42 cellular contexts compared by ENCODE assay signal in genomic region chr6:24759718-24760117, GRCh38. TPM values are rescaled to one million over a fixed set of nuclear protein-coding genes. Genes with fewer than 3 reads are reported as not detected.
DNase-seq lines count a peak whose midpoint lies in the region; ATAC-seq, FAIRE-seq and TF ChIP-seq lines count a peak whose summit lies in the region.
"Had no signal": no experiment of that assay in that cellular context is flagged by ENCODE, and none has a peak within 500 bp of the region (broad histone marks: within the 10 kb centered on the region; RNA-seq: fewer than 3 reads in every experiment).

No MANE protein-coding gene starts in this region.

- H3K4me3 ChIP-seq in Loucy (ENCODE audit: low read length, poor library complexity, severe bottlenecking), result no peak overlapping the region
- H3K4me3 ChIP-seq in K562, result no peak overlapping the region
- H3K4me3 ChIP-seq in SJCRH30, result no peak overlapping the region
- H3K4me3 ChIP-seq: A549; BLaER1; BLaER1 treated with 17β-estradiol and CSF1 and Interleukin-3, amounts not matched to agents 10 nM and 100 nM had no signal

- H3K27me3 Mint-ChIP-seq in dendritic cell treated with granulocyte-macrophage colony-stimulating factor and Interleukin-4, amounts not matched to agents 40 ng/mL and 50 ng/mL, for 4 days, result no peaks in the 10 kb centered on the region
- H3K27me3 Mint-ChIP-seq in nephron progenitor cell (ENCODE audit: low read depth, poor library complexity), result peaks cover 4% of the 10 kb centered on the region
- H3K27me3 Mint-ChIP-seq: B cell; CD4-positive, alpha-beta memory T cell; CD4-positive, alpha-beta T cell; CD4-positive, CD25-positive, alpha-beta regulatory T cell; CD8-positive, alpha-beta memory T cell had no signal

- 70% methylated on average over 3 of the region's 3 CpGs for WGBS in K562 (ENCODE audit: insufficient coverage, low coverage, missing lambda C conversion rate)

- H3K36me3 ChIP-seq in Loucy (ENCODE audit: insufficient read depth, low read length) (no peaks in the 10 kb centered on the region), K562 (ENCODE audit: control insufficient read depth, insufficient read depth, low read length) (no peaks in the 10 kb centered on the region), SJCRH30 (no peaks in the 10 kb centered on the region)
- H3K36me3 ChIP-seq: BE2C; BLaER1; BLaER1 treated with 17β-estradiol and CSF1 and Interleukin-3, amounts not matched to agents 10 nM and 100 nM had no signal

- TF ChIP-seq POLR2A in K562 (conservative IDR thresholded peaks at IDR 0.05), result no peak

- no peaks in the 10 kb centered on the region for H3F3A ChIP-seq in Loucy (ENCODE audit: low read depth)

- H3K9me1 ChIP-seq in K562 (ENCODE audit: control insufficient read depth, insufficient read depth, low read length), result no peaks in the 10 kb centered on the region

- no peaks in the 10 kb centered on the region for H3K9me3 ChIP-seq in Loucy (ENCODE audit: insufficient read depth, low read depth, low read length)
- no peaks in the 10 kb centered on the region for H3K9me3 ChIP-seq in K562 (replicated peaks; ENCODE audit: control insufficient read depth, insufficient read depth, low read depth, low read length)
- H3K9me3 ChIP-seq in SJCRH30 (replicated peaks), result no peaks in the 10 kb centered on the region
- H3K9me3 ChIP-seq: BE2C had no signal

- H3K9me2 ChIP-seq in Loucy (replicated peaks; ENCODE audit: low read depth, low read length), result no peaks in the 10 kb centered on the region

- POLR2A ChIA-PET in K562 (lab: Yijun Ruan, JAX), result interaction anchor here (0.8 to 2.4 kb wide), 3 partner anchors 12 to 38 kb away, joined by 3 to 7 read pairs (median 3); no protein-coding TSS in a partner anchor

- ATAC-seq in K562, result no peak
- ATAC-seq: A549; CD8-positive, alpha-beta T cell had no signal

- H3K27me3 ChIP-seq in Loucy (ENCODE audit: insufficient read depth, low read length, poor library complexity, severe bottlenecking) (no peaks in the 10 kb centered on the region), K562 (ENCODE audit: control insufficient read depth in 2 of 2, insufficient read depth in 2 of 2, low read length in 2 of 2) (no peaks in the 10 kb centered on the region), SJCRH30 (no peaks in the 10 kb centered on the region)
- H3K27me3 ChIP-seq: BE2C; BLaER1; BLaER1 treated with 17β-estradiol and CSF1 and Interleukin-3, amounts not matched to agents 10 nM and 100 nM had no signal

- no peak overlapping the region for H3K4me2 ChIP-seq in Loucy (ENCODE audit: low read depth, low read length, poor library complexity, severe bottlenecking)
- no peak overlapping the region for H3K4me2 ChIP-seq in K562 (ENCODE audit: insufficient read depth, low read length)
- H3K4me2 ChIP-seq: A549; BLaER1; BLaER1 treated with 17β-estradiol and CSF1 and Interleukin-3, amounts not matched to agents 10 nM and 100 nM had no signal

- intact Hi-C loops in K562 (cut with micrococcal nuclease), result loop anchor here (2.0 kb wide), 1 partner anchor 39 kb away; no protein-coding TSS in a partner anchor
- intact Hi-C loops in dendritic cell treated with granulocyte-macrophage colony-stimulating factor and Interleukin-4, amounts not matched to agents 40 ng/mL and 50 ng/mL, for 4 days (cut with micrococcal nuclease), result no loop called here

- BruUV-seq in K562 (replicated peaks; lab: Mats Ljungman, UMichigan), result no TSS peak

- H3K36me3 Mint-ChIP-seq in dendritic cell treated with granulocyte-macrophage colony-stimulating factor and Interleukin-4, amounts not matched to agents 40 ng/mL and 50 ng/mL, for 4 days (ENCODE audit: low read depth), result no peaks in the 10 kb centered on the region
- H3K36me3 Mint-ChIP-seq in nephron progenitor cell (ENCODE audit: low read depth), result no peaks in the 10 kb centered on the region
- H3K36me3 Mint-ChIP-seq: CD4-positive, alpha-beta memory T cell; CD4-positive, CD25-positive, alpha-beta regulatory T cell; CD8-positive, alpha-beta memory T cell; CD8-positive, alpha-beta T cell had no signal

- no peak for TF ChIP-seq RAD21 in K562 (CRISPR knock-in tag; conservative IDR thresholded peaks at IDR 0.05 in 1 of 2, IDR thresholded peaks at IDR 0.05 in 1 of 2)

- DNase-seq in K562 (ENCODE audit: extremely low read depth in 1 of 4, low spot score in 3 of 4) (no peak), nephron progenitor cell (no peak), OCI-M1 (lab: John Stamatoyannopoulos, UW) (no peak), SJCRH30 (no peak), medulla oblongata (ENCODE audit: extremely low spot score) (no peak), RPMI8226 (no peak)
- DNase-seq: 8988T; ACHN; AML-193; BE2C; C1 segment of cervical spinal cord; Caco-2; Calu3; CD4-positive, alpha-beta memory T cell; CD4-positive, alpha-beta T cell; CD4-positive, CD25-positive, alpha-beta regulatory T cell; CD8-positive, alpha-beta memory T cell; CD8-positive, alpha-beta T cell; COR-L47; DMS 273 treated with DMSO at 0.1 percent for 48 hours; DMS153; DMS53; DMS79; DMS79 treated with DMSO at 0.1 percent for 48 hours; DND-41; EL had no signal

- no peaks in the 10 kb centered on the region for H3K9me3 Mint-ChIP-seq in dendritic cell treated with granulocyte-macrophage colony-stimulating factor and Interleukin-4, amounts not matched to agents 40 ng/mL and 50 ng/mL, for 4 days
- no peaks in the 10 kb centered on the region for H3K9me3 Mint-ChIP-seq in nephron progenitor cell
- H3K9me3 Mint-ChIP-seq: CD4-positive, alpha-beta T cell; CD4-positive, CD25-positive, alpha-beta regulatory T cell; CD8-positive, alpha-beta memory T cell; CD8-positive, alpha-beta T cell had no signal

- in situ Hi-C loops in K562 (cut with MboI), result loop anchor here (10.0 kb wide), 1 partner anchor 185 kb away; no protein-coding TSS in a partner anchor

- H3K9ac ChIP-seq in Loucy (ENCODE audit: low read depth, low read length, poor library complexity, severe bottlenecking), result no peak overlapping the region
- no peak overlapping the region for H3K9ac ChIP-seq in K562 (ENCODE audit: insufficient read depth in 1 of 2, low read depth in 2 of 2, low read length in 2 of 2)
- H3K9ac ChIP-seq: BLaER1; BLaER1 treated with 17β-estradiol and CSF1 and Interleukin-3, amounts not matched to agents 10 nM and 100 nM had no signal

- CTCF ChIA-PET in K562 (lab: Yijun Ruan, JAX; ENCODE audit: low intra/inter-chr PET ratio), result no interaction called here

- peak overlapping the region; percentile 67 for H3K27ac Mint-ChIP-seq in dendritic cell treated with granulocyte-macrophage colony-stimulating factor and Interleukin-4, amounts not matched to agents 40 ng/mL and 50 ng/mL, for 4 days
- H3K27ac Mint-ChIP-seq in nephron progenitor cell, result peak overlapping the region; percentile 41
- H3K27ac Mint-ChIP-seq: B cell; CD14-positive monocyte; CD4-positive, alpha-beta memory T cell; CD4-positive, alpha-beta T cell; CD8-positive, alpha-beta T cell had no signal

- no peak for FAIRE-seq in K562 (lab: Jason Lieb, UNC)
- FAIRE-seq: A204.1, A549, D721Med had no signal

- TF ChIP-seq EP300 in K562 (IDR thresholded peaks at IDR 0.05; ENCODE audit: low read length), result no peak

- H4K20me1 ChIP-seq in Loucy (ENCODE audit: insufficient read depth, low read length, poor library complexity, severe bottlenecking), result no peaks in the 10 kb centered on the region
- H4K20me1 ChIP-seq in K562 (replicated peaks; ENCODE audit: control insufficient read depth, insufficient read depth, low read length), result no peaks in the 10 kb centered on the region
- H4K20me1 ChIP-seq: BLaER1; BLaER1 treated with 17β-estradiol and CSF1 and Interleukin-3, amounts not matched to agents 10 nM and 100 nM had no signal

- peaks cover 45% of the 10 kb centered on the region for H3K4me1 Mint-ChIP-seq in dendritic cell treated with granulocyte-macrophage colony-stimulating factor and Interleukin-4, amounts not matched to agents 40 ng/mL and 50 ng/mL, for 4 days (ENCODE audit: low read depth)
- no peaks in the 10 kb centered on the region for H3K4me1 Mint-ChIP-seq in nephron progenitor cell
- H3K4me1 Mint-ChIP-seq: CD8-positive, alpha-beta memory T cell had no signal

- H3K27ac ChIP-seq in K562 (ENCODE audit: extremely low read depth, low read depth, low read length) (no peak overlapping the region), SJCRH30 (no peak overlapping the region)
- H3K27ac ChIP-seq: 22Rv1; A549; BLaER1; BLaER1 treated with 17β-estradiol and CSF1 and Interleukin-3, amounts not matched to agents 10 nM and 100 nM; C4-2B had no signal

- no peak overlapping the region for H3K4me3 Mint-ChIP-seq in dendritic cell treated with granulocyte-macrophage colony-stimulating factor and Interleukin-4, amounts not matched to agents 40 ng/mL and 50 ng/mL, for 4 days
- H3K4me3 Mint-ChIP-seq in nephron progenitor cell, result no peak overlapping the region
- H3K4me3 Mint-ChIP-seq: B cell; CD14-positive monocyte; CD4-positive, alpha-beta memory T cell; CD4-positive, alpha-beta T cell; CD4-positive, CD25-positive, alpha-beta regulatory T cell; CD8-positive, alpha-beta memory T cell; CD8-positive, alpha-beta T cell had no signal

- no peaks in the 10 kb centered on the region for H3K79me2 ChIP-seq in Loucy (ENCODE audit: insufficient read depth, low read length)
- H3K79me2 ChIP-seq in K562 (ENCODE audit: control insufficient read depth, insufficient read depth, low read length), result no peaks in the 10 kb centered on the region

- TF ChIP-seq CTCF in Loucy (conservative IDR thresholded peaks at IDR 0.05; ENCODE audit: low read length), result no peak
- no peak for TF ChIP-seq CTCF in K562 (IDR thresholded peaks at IDR 0.05 in 2 of 3, conservative IDR thresholded peaks at IDR 0.05 in 1 of 3; ENCODE audit: insufficient read depth in 2 of 3, low read depth in 1 of 3, low read length in 3 of 3)
- TF ChIP-seq CTCF in nephron progenitor cell (IDR thresholded peaks at IDR 0.05), result no peak

- H2AFZ ChIP-seq in Loucy (ENCODE audit: low read length), result peak overlapping the region; percentile 81; the same call in 1 of the 2 replicates
- H2AFZ ChIP-seq in K562 (ENCODE audit: low read depth, low read length), result no peak overlapping the region

- no peaks in the 10 kb centered on the region for H3K4me1 ChIP-seq in Loucy (ENCODE audit: insufficient read depth, low read length, poor library complexity, severe bottlenecking)
- H3K4me1 ChIP-seq in K562 (replicated peaks in 1 of 2; ENCODE audit: control insufficient read depth in 2 of 2, insufficient read depth in 2 of 2, low read length in 2 of 2), result peaks cover 10 to 17% of the 10 kb centered on the region in 2 experiments
- H3K4me1 ChIP-seq in SJCRH30, result no peaks in the 10 kb centered on the region
- H3K4me1 ChIP-seq: BLaER1 had no signal

RNA-seq across cellular contexts. Expression of gene GMNN, which starts 15.0 kb away (rescaled TPM):
- 62.3 and 103 TPM in 2 replicates for total RNA-seq in K562 (2011; cell fraction: chromatin; rRNA removed; ENCODE audit: low replicate concordance)
- total RNA-seq in K562 (2011; cell fraction: nucleolus; rRNA removed), result 65.7 and 78.8 TPM in 2 replicates
- 98.0 and 106 TPM in 2 replicates for total RNA-seq in K562 (2011; cell fraction: nucleoplasm; rRNA removed)
- total RNA-seq in K562 (2014; rRNA removed) (140 and 156 TPM in 2 replicates), K562 (2014; rRNA removed; fragmentation: Illumina TruSeq; extraction: Trizol) (189 and 216 TPM in 2 replicates), K562 (2015; rRNA removed; fragmentation: Illumina TruSeq; extraction: Trizol) (187 and 210 TPM in 2 replicates), K562 (2021) (144 and 146 TPM in 2 replicates)
- polyA plus RNA-seq in K562 (2011; rRNA removed) (125 and 167 TPM in 2 replicates), K562 (2014; fragmentation: Illumina TruSeq; extraction: Trizol) (217 and 222 TPM in 2 replicates), K562 (2014; fragmentation: Nextera tagmentation; extraction: Ambion mirVana) (100 to 1,000 TPM; 331 to 370 TPM), K562 (2014; rRNA removed) (199 and 254 TPM in 2 replicates)
- 79.5 and 92.1 TPM in 2 replicates for polyA plus RNA-seq in K562 (2011; cell fraction: cytosol; rRNA removed)
- polyA plus RNA-seq in K562 (2011; cell fraction: nucleus; rRNA removed), result 50.4 and 63.0 TPM in 2 replicates
- polyA plus RNA-seq in K562 (2012), result 98.2 and 179 TPM in 2 replicates
- polyA minus RNA-seq in K562 (2011; rRNA and poly(A)+ RNA removed), result 80.2 and 85.5 TPM in 2 replicates
- 43.5 and 55.4 TPM in 2 replicates for polyA minus RNA-seq in K562 (2011; cell fraction: cytosol; rRNA and poly(A)+ RNA removed)
- polyA minus RNA-seq in K562 (2011; cell fraction: nucleus; rRNA and poly(A)+ RNA removed), result 50.4 and 78.2 TPM in 2 replicates
- 65.7 and 72.1 TPM in 2 replicates for total RNA-seq in SJCRH30 (2014; rRNA removed; shearing (Covaris generic))

RNA-seq across cellular contexts. Expression of gene ARMH2, which starts 39.0 kb away (rescaled TPM):
- not detected in 2 replicates for total RNA-seq in K562 (2011; cell fraction: chromatin; rRNA removed; ENCODE audit: low replicate concordance)
- not detected in 2 replicates for total RNA-seq in K562 (2011; cell fraction: nucleolus; rRNA removed)
- not detected in 2 replicates for total RNA-seq in K562 (2011; cell fraction: nucleoplasm; rRNA removed)
- total RNA-seq in K562 (2014; rRNA removed) (not detected in 2 replicates), K562 (2014; rRNA removed; fragmentation: Illumina TruSeq; extraction: Trizol) (not detected in 2 replicates), K562 (2015; rRNA removed; fragmentation: Illumina TruSeq; extraction: Trizol) (not detected in 2 replicates), K562 (2021) (not detected in 2 replicates)
- polyA plus RNA-seq in K562 (2011; rRNA removed) (not detected in 2 replicates), K562 (2014; fragmentation: Illumina TruSeq; extraction: Trizol) (not detected in 2 replicates), K562 (2014; fragmentation: Nextera tagmentation; extraction: Ambion mirVana) (not detected), K562 (2014; rRNA removed) (not detected in 2 replicates)
- polyA plus RNA-seq in K562 (2011; cell fraction: cytosol; rRNA removed), result not detected in 2 replicates
- not detected in 2 replicates for polyA plus RNA-seq in K562 (2011; cell fraction: nucleus; rRNA removed)
- not detected in 2 replicates for polyA plus RNA-seq in K562 (2012)
- polyA minus RNA-seq in K562 (2011; rRNA and poly(A)+ RNA removed), result not detected in 2 replicates
- not detected in 2 replicates for polyA minus RNA-seq in K562 (2011; cell fraction: cytosol; rRNA and poly(A)+ RNA removed)
- polyA minus RNA-seq in K562 (2011; cell fraction: nucleus; rRNA and poly(A)+ RNA removed), result not detected in 2 replicates
- not detected in 2 replicates for total RNA-seq in SJCRH30 (2014; rRNA removed; shearing (Covaris generic))
- total RNA-seq: A172; A673; Caco-2; Calu3; CD4-positive, alpha-beta T cell; Daoy had no signal
- polyA plus RNA-seq: A549, AG04450, BJ had no signal

RNA-seq across cellular contexts. Expression of gene C6orf62, which starts 40.8 kb away (rescaled TPM):
- 43.5 and 83.8 TPM in 2 replicates for total RNA-seq in K562 (2011; cell fraction: chromatin; rRNA removed; ENCODE audit: low replicate concordance)
- 36.7 and 38.0 TPM in 2 replicates for total RNA-seq in K562 (2011; cell fraction: nucleolus; rRNA removed)
- total RNA-seq in K562 (2011; cell fraction: nucleoplasm; rRNA removed), result 66.0 and 93.1 TPM in 2 replicates
- total RNA-seq in K562 (2014; rRNA removed) (48.5 and 52.9 TPM in 2 replicates), K562 (2014; rRNA removed; fragmentation: Illumina TruSeq; extraction: Trizol) (110 and 124 TPM in 2 replicates), K562 (2015; rRNA removed; fragmentation: Illumina TruSeq; extraction: Trizol) (111 and 113 TPM in 2 replicates), K562 (2021) (113 and 117 TPM in 2 replicates)
- polyA plus RNA-seq in K562 (2011; rRNA removed) (76.7 and 105 TPM in 2 replicates), K562 (2014; fragmentation: Illumina TruSeq; extraction: Trizol) (86.2 and 111 TPM in 2 replicates), K562 (2014; fragmentation: Nextera tagmentation; extraction: Ambion mirVana) (100 to 1,000 TPM; 355 to 579 TPM), K562 (2014; rRNA removed) (56.8 and 65.6 TPM in 2 replicates)
- 37.7 and 38.4 TPM in 2 replicates for polyA plus RNA-seq in K562 (2011; cell fraction: cytosol; rRNA removed)
- 55.2 and 65.3 TPM in 2 replicates for polyA plus RNA-seq in K562 (2011; cell fraction: nucleus; rRNA removed)
- polyA plus RNA-seq in K562 (2012), result 55.2 and 66.1 TPM in 2 replicates
- 117 and 150 TPM in 2 replicates for polyA minus RNA-seq in K562 (2011; rRNA and poly(A)+ RNA removed)
- polyA minus RNA-seq in K562 (2011; cell fraction: cytosol; rRNA and poly(A)+ RNA removed), result 41.9 and 92.5 TPM in 2 replicates
- 37.2 and 54.4 TPM in 2 replicates for polyA minus RNA-seq in K562 (2011; cell fraction: nucleus; rRNA and poly(A)+ RNA removed)
- total RNA-seq in SJCRH30 (2014; rRNA removed; shearing (Covaris generic)), result 50.1 and 51.2 TPM in 2 replicates
